In genomic region chr11:57527056-57527631, GRCh38 we compare ENCODE assay signal across 8 cellular contexts. TPM values are rescaled to one million over a fixed set of nuclear protein-coding genes. Genes with fewer than 3 reads are reported as not detected.
A peak's percentile ranks its signal among the peaks of the same experiment; 100 is the strongest.
DNase-seq lines count a peak whose midpoint lies in the region; ATAC-seq, FAIRE-seq and TF ChIP-seq lines count a peak whose summit lies in the region.

No MANE protein-coding gene starts in this region.

- TF ChIP-seq POLR2A in upper lobe of left lung (IDR thresholded peaks at IDR 0.05), result no peak

- H3K79me2 ChIP-seq in parathyroid adenoma, result peaks cover 3% of the 10 kb centered on the region

- H3K27me3 Mint-ChIP-seq in CD4-positive, CD25-positive, alpha-beta regulatory T cell, result no peaks in the 10 kb centered on the region
- no peaks in the 10 kb centered on the region; the same call in 1 of the 2 replicates for H3K27me3 Mint-ChIP-seq in HFFc6 (ENCODE audit: insufficient read depth)

- H3K4me1 Mint-ChIP-seq in CD4-positive, CD25-positive, alpha-beta regulatory T cell, result peaks cover 7 to 36% (median 21%) of the 10 kb centered on the region in 4 donors
- peaks cover 22% of the 10 kb centered on the region for H3K4me1 Mint-ChIP-seq in HFFc6 (ENCODE audit: low read depth)

- peaks cover 6% of the 10 kb centered on the region for H3K36me3 ChIP-seq in CD4-positive, CD25-positive, alpha-beta regulatory T cell (ENCODE audit: control insufficient read depth, insufficient read depth, low read length)
- H3K36me3 ChIP-seq in parathyroid adenoma (ENCODE audit: control insufficient read depth, insufficient read depth, low read length) (no peaks in the 10 kb centered on the region), upper lobe of left lung (peaks cover 0 to 6% (median 2%) of the 10 kb centered on the region in 4 donors)

- H3K4me2 ChIP-seq in parathyroid adenoma (ENCODE audit: low read length), result no peak overlapping the region

- 16 to 21% methylated on average over 7 of the region's 7 CpGs for WGBS in upper lobe of left lung, 2 donors

- H3K9me3 ChIP-seq in CD4-positive, CD25-positive, alpha-beta regulatory T cell (ENCODE audit: control insufficient read depth in 2 of 2, low read length in 2 of 2), result no peaks in the 10 kb centered on the region
- H3K9me3 ChIP-seq in parathyroid adenoma (ENCODE audit: control insufficient read depth, low read length) (no peaks in the 10 kb centered on the region), upper lobe of left lung (no peaks in the 10 kb centered on the region)

- H3K27me3 ChIP-seq in CD4-positive, CD25-positive, alpha-beta regulatory T cell (ENCODE audit: control insufficient read depth, insufficient read depth, low read length), result no peaks in the 10 kb centered on the region
- H3K27me3 ChIP-seq in parathyroid adenoma (ENCODE audit: control insufficient read depth, insufficient read depth, low read length), result no peaks in the 10 kb centered on the region
- H3K27me3 ChIP-seq in upper lobe of left lung, result no peaks in the 10 kb centered on the region

- H3K4me1 ChIP-seq in CD4-positive, CD25-positive, alpha-beta regulatory T cell (ENCODE audit: control insufficient read depth, insufficient read depth, low read length, poor library complexity, severe bottlenecking), result peaks cover 23% of the 10 kb centered on the region
- H3K4me1 ChIP-seq in parathyroid adenoma (peaks cover 4% of the 10 kb centered on the region), upper lobe of left lung (peaks cover 17 to 26% (median 18%) of the 10 kb centered on the region in 4 donors)

- DNase-seq in CD4-positive, CD25-positive, alpha-beta regulatory T cell, result peak; percentile 55 to 75 (median 68)
- peak; percentile 41 for DNase-seq in HFFc6
- peak; percentile 25 for DNase-seq in RCC 7860 (ENCODE audit: low spot score)
- DNase-seq in activated T-helper 1 cell treated with anti-CD3 and anti-CD28 coated beads, Interleukin-2, amount 50 U/mL, for 16 hours (ENCODE audit: low read depth in 1 of 2, low spot score in 1 of 2), result peak; percentile 53 to 63
- peak; percentile 40 for DNase-seq in foreskin melanocyte
- DNase-seq in upper lobe of left lung, result peak in 1 of 2 donors; percentile 77
- DNase-seq in 8988T, result no peak

- no peak overlapping the region for H3K27ac ChIP-seq in CD4-positive, CD25-positive, alpha-beta regulatory T cell (ENCODE audit: insufficient read depth, low read length, poor library complexity, severe bottlenecking)
- H3K27ac ChIP-seq in parathyroid adenoma, result no peak overlapping the region
- H3K27ac ChIP-seq in upper lobe of left lung, result no peak overlapping the region

- TF ChIP-seq EP300 in upper lobe of left lung (IDR thresholded peaks at IDR 0.05), result no peak

- H3K4me3 Mint-ChIP-seq in CD4-positive, CD25-positive, alpha-beta regulatory T cell, result peak overlapping the region in 2 of 4 donors; percentile 55 to 79
- no peak overlapping the region for H3K4me3 Mint-ChIP-seq in HFFc6

- peaks cover 5% of the 10 kb centered on the region for H3K36me3 Mint-ChIP-seq in CD4-positive, CD25-positive, alpha-beta regulatory T cell
- H3K36me3 Mint-ChIP-seq in HFFc6 (ENCODE audit: low read depth), result peaks cover 12% of the 10 kb centered on the region

- no peak overlapping the region for H3K4me3 ChIP-seq in CD4-positive, CD25-positive, alpha-beta regulatory T cell (ENCODE audit: low read depth, low read length)
- no peak overlapping the region for H3K4me3 ChIP-seq in parathyroid adenoma (ENCODE audit: low read depth, low read length)
- no peak overlapping the region for H3K4me3 ChIP-seq in upper lobe of left lung

- FAIRE-seq in RCC 7860 (lab: Jason Lieb, UNC), result no peak

- peak overlapping the region in 1 of 3 donors; percentile 56 for H3K27ac Mint-ChIP-seq in CD4-positive, CD25-positive, alpha-beta regulatory T cell
- H3K27ac Mint-ChIP-seq in HFFc6, result no peak overlapping the region

- ATAC-seq in CD4-positive, CD25-positive, alpha-beta regulatory T cell (ENCODE audit: low read depth in 2 of 2), result no peak
- peak in 1 of 2 donors; percentile 49 for ATAC-seq in upper lobe of left lung (ENCODE audit: low FRiP score in 2 of 2)

- H2AFZ ChIP-seq in parathyroid adenoma, result no peak overlapping the region

- no peak overlapping the region for H3K9ac ChIP-seq in parathyroid adenoma

- peak; percentile 98 for TF ChIP-seq CTCF in HFFc6 (IDR thresholded peaks at IDR 0.05)
- peak; percentile 69 for TF ChIP-seq CTCF in parathyroid adenoma (IDR thresholded peaks at IDR 0.05)
- TF ChIP-seq CTCF in upper lobe of left lung (IDR thresholded peaks at IDR 0.05), result peak; percentile 72 to 93 (median 87)

- H3K9me3 Mint-ChIP-seq in CD4-positive, CD25-positive, alpha-beta regulatory T cell, result no peaks in the 10 kb centered on the region
- no peaks in the 10 kb centered on the region for H3K9me3 Mint-ChIP-seq in HFFc6

RNA-seq across cellular contexts. Expression of gene TIMM10, which starts 3.4 kb away (rescaled TPM):
- total RNA-seq in CD4-positive, CD25-positive, alpha-beta regulatory T cell, result 21.2 TPM
- 10 to 100 TPM; 52.1 to 84.7 (median 65.7) TPM for polyA plus RNA-seq in CD4-positive, CD25-positive, alpha-beta regulatory T cell
- 10 to 100 TPM; 43.6 to 72.9 (median 58.4) TPM for total RNA-seq in HFFc6 (2021; fragmentation: NEBNext Ultra II Directional; extraction: Animal tissue kit (Norgen Biotek cat#: 25700))
- 10 to 100 TPM in 5 of 6 donors, 1 to 10 TPM in 1; 7.3 to 62.2 (median 26.8) TPM for total RNA-seq in upper lobe of left lung

RNA-seq across cellular contexts. Expression of gene SMTNL1, which starts 10.3 kb away (rescaled TPM):
- total RNA-seq in CD4-positive, CD25-positive, alpha-beta regulatory T cell, result not detected
- under 1 TPM in 2 of 4 donors, not detected in 2; 0.21 to 0.36 TPM for polyA plus RNA-seq in CD4-positive, CD25-positive, alpha-beta regulatory T cell
- total RNA-seq in HFFc6 (2021; fragmentation: NEBNext Ultra II Directional; extraction: Animal tissue kit (Norgen Biotek cat#: 25700)), result not detected
- not detected for total RNA-seq in upper lobe of left lung

RNA-seq across cellular contexts. Expression of gene SLC43A1, which starts 11.6 kb away (rescaled TPM):
- 12.8 TPM for total RNA-seq in CD4-positive, CD25-positive, alpha-beta regulatory T cell
- 10 to 100 TPM; 22.9 to 29.9 (median 26.2) TPM for polyA plus RNA-seq in CD4-positive, CD25-positive, alpha-beta regulatory T cell
- total RNA-seq in HFFc6 (2021; fragmentation: NEBNext Ultra II Directional; extraction: Animal tissue kit (Norgen Biotek cat#: 25700)), result 1 to 10 TPM; 3.1 to 4.7 (median 4.3) TPM
- 10 to 100 TPM in 5 of 6 donors, 1 to 10 TPM in 1; 7.1 to 72.3 (median 13.9) TPM for total RNA-seq in upper lobe of left lung

RNA-seq across cellular contexts. Expression of gene UBE2L6, which starts 40.3 kb away (rescaled TPM):
- total RNA-seq in CD4-positive, CD25-positive, alpha-beta regulatory T cell, result 103 TPM
- 100 to 1,000 TPM; 277 to 406 (median 320) TPM for polyA plus RNA-seq in CD4-positive, CD25-positive, alpha-beta regulatory T cell
- total RNA-seq in HFFc6 (2021; fragmentation: NEBNext Ultra II Directional; extraction: Animal tissue kit (Norgen Biotek cat#: 25700)), result 10 to 100 TPM; 34.1 to 46.5 (median 43.3) TPM
- 100 to 1,000 TPM in 1 of 6 donors, 10 to 100 TPM in 5; 39.8 to 142 (median 80.9) TPM for total RNA-seq in upper lobe of left lung
